ENCODE assay signal across 8 cellular contexts in genomic region chr12:31322651-31323248, GRCh38. TPM values are rescaled to one million over a fixed set of nuclear protein-coding genes. Genes with fewer than 3 reads are reported as not detected.
A peak's percentile ranks its signal among the peaks of the same experiment; 100 is the strongest.
DNase-seq lines count a peak whose midpoint lies in the region; ATAC-seq, FAIRE-seq and TF ChIP-seq lines count a peak whose summit lies in the region.

No MANE protein-coding gene starts in this region.

- H3K27me3 ChIP-seq in bronchial epithelial cell (ENCODE audit: control insufficient read depth, insufficient read depth, low read length): no peaks in the 10 kb centered on the region

- no peak for FAIRE-seq in bronchial epithelial cell (lab: Jason Lieb, UNC)

- peak overlapping the region; percentile 77 for H3K4me3 ChIP-seq in bronchial epithelial cell (ENCODE audit: low read depth, low read length)

- ATAC-seq in GM21786 (IDR thresholded peaks at IDR 0.05; ENCODE audit: unreplicated experiment) (no peak), GM21381 (IDR thresholded peaks at IDR 0.05; ENCODE audit: unreplicated experiment) (no peak)

- H3K4me1 Mint-ChIP-seq in nephron: peaks cover 54% of the 10 kb centered on the region

- no peaks in the 10 kb centered on the region for H3K36me3 Mint-ChIP-seq in nephron (ENCODE audit: low read depth)

- DNase-seq in ELR (ENCODE audit: low read depth): peak; percentile 74
- DNase-seq in NAMALWA (ENCODE audit: low spot score): peak; percentile 44
- DNase-seq in bronchial epithelial cell (ENCODE audit: low read depth): peak; percentile 21
- no peak for DNase-seq in NCI-H345 treated with DMSO at 0.1 percent for 48 hours (lab: John Stamatoyannopoulos, UW; ENCODE audit: unreplicated experiment)
- no peak for DNase-seq in GDM1 (lab: John Stamatoyannopoulos, UW)

- TF ChIP-seq CTCF in bronchial epithelial cell (IDR thresholded peaks at IDR 0.05; ENCODE audit: insufficient read depth, low read length, severe bottlenecking) (no peak), nephron (IDR thresholded peaks at IDR 0.05; ENCODE audit: unreplicated experiment in 3 of 3) (no peak)

- no peaks in the 10 kb centered on the region for H3K36me3 ChIP-seq in bronchial epithelial cell (ENCODE audit: control insufficient read depth, insufficient read depth, low read length)

- H3K27ac Mint-ChIP-seq in nephron: peak overlapping the region; percentile 93 to 99 (median 96)

- H3K27me3 Mint-ChIP-seq in nephron (ENCODE audit: low read depth): peaks cover 5% of the 10 kb centered on the region

- no peaks in the 10 kb centered on the region for H3K9me3 Mint-ChIP-seq in nephron

- H3K4me3 Mint-ChIP-seq in nephron: peak overlapping the region; percentile 90 to 92 (median 91)

RNA-seq across cellular contexts. Expression of gene SINHCAF, which starts 3.2 kb away (rescaled TPM):
- 64.6 and 182 TPM in 2 replicates for total RNA-seq in bronchial epithelial cell

Comparison
In these comparisons a context has a peak if more than half of its experiments do, and no peak if none do; other contexts are left out.
1. DNase-seq: peak in ELR (single experiment), NAMALWA (single experiment) and bronchial epithelial cell (single experiment); none in NCI-H345 treated with DMSO at 0.1 percent for 48 hours (single experiment) and GDM1 (single experiment).